Comparison of ENCODE assay signal across 8 cellular contexts in genomic region chr6:35317483-35318199, GRCh38. TPM values are rescaled to one million over a fixed set of nuclear protein-coding genes. Genes with fewer than 3 reads are reported as not detected.
A peak's percentile ranks its signal among the peaks of the same experiment; 100 is the strongest.
DNase-seq lines count a peak whose midpoint lies in the region; TF ChIP-seq lines count a peak whose summit lies in the region.

No MANE protein-coding gene starts in this region.

- peaks cover 3% of the 10 kb centered on the region; the same call in 1 of the 2 replicates for H3K9me3 ChIP-seq in SJSA1 (replicated peaks)

- peaks cover 8% of the 10 kb centered on the region for H3K4me1 ChIP-seq in SJSA1 (replicated peaks)

- TF ChIP-seq CTCF in glutamatergic neuron (IDR thresholded peaks at IDR 0.05; ENCODE audit: partially characterized antibody, unreplicated experiment), result no peak
- no peak for TF ChIP-seq CTCF in progenitor cell of endocrine pancreas (IDR thresholded peaks at IDR 0.05; ENCODE audit: unreplicated experiment)
- no peak for TF ChIP-seq CTCF in GM20000 (IDR thresholded peaks at IDR 0.05; ENCODE audit: extremely low read depth, missing control alignments)

- no peaks in the 10 kb centered on the region for H3K36me3 Mint-ChIP-seq in glutamatergic neuron (ENCODE audit: unreplicated experiment)
- peaks cover 1% of the 10 kb centered on the region for H3K36me3 Mint-ChIP-seq in progenitor cell of endocrine pancreas (ENCODE audit: insufficient read depth)
- H3K36me3 Mint-ChIP-seq in activated CD4-positive, alpha-beta T cell treated with anti-CD3 and anti-CD28 coated beads, Interleukin-2, amount 10 ng/mL, durations not matched to agents 7 days and 5 days (ENCODE audit: low read depth), result peaks cover 83% of the 10 kb centered on the region

- peak; percentile 53 for DNase-seq in ELR (ENCODE audit: low read depth)
- no peak for DNase-seq in SJSA1 (ENCODE audit: low read depth in 1 of 2, low spot score in 2 of 2)
- DNase-seq in glutamatergic neuron, result peak; percentile 63
- DNase-seq in progenitor cell of endocrine pancreas (ENCODE audit: low spot score, unreplicated experiment), result no peak
- DNase-seq in activated CD4-positive, alpha-beta T cell treated with anti-CD3 and anti-CD28 coated beads, Interleukin-2, amount 10 ng/mL, durations not matched to agents 7 days and 5 days, result no peak
- no peak for DNase-seq in stimulated activated naive CD4-positive, alpha-beta T cell treated with Interleukin-2 at 50 U/mL for 16 hours (lab: John Stamatoyannopoulos, UW)
- no peak for DNase-seq in GM20000 (ENCODE audit: low spot score)
- DNase-seq in DMS153 treated with DMSO at 0.1 percent for 48 hours (lab: John Stamatoyannopoulos, UW; ENCODE audit: unreplicated experiment), result no peak

- POLR2A ChIA-PET in activated CD4-positive, alpha-beta T cell treated with anti-CD3 and anti-CD28 coated beads, Interleukin-2, amount 10 ng/mL, durations not matched to agents 7 days and 5 days (lab: Charles Lee), result interaction anchor here (0.6 kb wide), 1 partner anchor 58 kb away, joined by 3 read pairs; the partner anchor contains the start of gene ZNF76

- H3K4me3 Mint-ChIP-seq in glutamatergic neuron (ENCODE audit: unreplicated experiment), result peak overlapping the region; percentile 88
- peak overlapping the region; percentile 84 for H3K4me3 Mint-ChIP-seq in progenitor cell of endocrine pancreas (ENCODE audit: low read depth)
- no peak overlapping the region for H3K4me3 Mint-ChIP-seq in activated CD4-positive, alpha-beta T cell treated with anti-CD3 and anti-CD28 coated beads, Interleukin-2, amount 10 ng/mL, durations not matched to agents 7 days and 5 days

- H3K27ac ChIP-seq in SJSA1, result no peak overlapping the region

- peak overlapping the region; percentile 36 for H3K4me3 ChIP-seq in SJSA1

- CTCF ChIA-PET in activated CD4-positive, alpha-beta T cell treated with anti-CD3 and anti-CD28 coated beads, Interleukin-2, amount 10 ng/mL, durations not matched to agents 7 days and 5 days (lab: Charles Lee), result interaction anchor here (0.6 to 2.1 kb wide), 7 partner anchors 8 to 1089 kb away, joined by 3 to 6 read pairs (median 3); partner anchors contain the start of gene FANCE

- H3K36me3 ChIP-seq in SJSA1, result no peaks in the 10 kb centered on the region

- H3K4me1 Mint-ChIP-seq in glutamatergic neuron (ENCODE audit: low read depth, unreplicated experiment) (peaks cover 6% of the 10 kb centered on the region), progenitor cell of endocrine pancreas (ENCODE audit: low read depth) (peaks cover 13% of the 10 kb centered on the region)
- peaks cover 41% of the 10 kb centered on the region for H3K4me1 Mint-ChIP-seq in activated CD4-positive, alpha-beta T cell treated with anti-CD3 and anti-CD28 coated beads, Interleukin-2, amount 10 ng/mL, durations not matched to agents 7 days and 5 days

- H3K27me3 ChIP-seq in SJSA1 (replicated peaks), result peaks cover 35% of the 10 kb centered on the region

- H3K27me3 Mint-ChIP-seq in glutamatergic neuron (ENCODE audit: unreplicated experiment) (peaks cover 7% of the 10 kb centered on the region), progenitor cell of endocrine pancreas (peaks cover 33% of the 10 kb centered on the region)
- H3K27me3 Mint-ChIP-seq in activated CD4-positive, alpha-beta T cell treated with anti-CD3 and anti-CD28 coated beads, Interleukin-2, amount 10 ng/mL, durations not matched to agents 7 days and 5 days, result no peaks in the 10 kb centered on the region

- H3K9me3 Mint-ChIP-seq in glutamatergic neuron (ENCODE audit: unreplicated experiment) (peaks cover 4% of the 10 kb centered on the region), progenitor cell of endocrine pancreas (ENCODE audit: low read depth) (no peaks in the 10 kb centered on the region)
- no peaks in the 10 kb centered on the region for H3K9me3 Mint-ChIP-seq in activated CD4-positive, alpha-beta T cell treated with anti-CD3 and anti-CD28 coated beads, Interleukin-2, amount 10 ng/mL, durations not matched to agents 7 days and 5 days

- H3K27ac Mint-ChIP-seq in glutamatergic neuron (ENCODE audit: unreplicated experiment), result peak overlapping the region; percentile 91
- H3K27ac Mint-ChIP-seq in progenitor cell of endocrine pancreas, result peak overlapping the region; percentile 22
- no peak overlapping the region for H3K27ac Mint-ChIP-seq in activated CD4-positive, alpha-beta T cell treated with anti-CD3 and anti-CD28 coated beads, Interleukin-2, amount 10 ng/mL, durations not matched to agents 7 days and 5 days

RNA-seq across cellular contexts. Expression of gene DEF6, which starts 20.0 kb away (rescaled TPM):
- 0.05 TPM in 1 of 2 replicates, not detected in the other for total RNA-seq in SJSA1 (2014; rRNA removed; shearing (Covaris generic))
- total RNA-seq in glutamatergic neuron (ENCODE audit: unreplicated experiment), result 1.8 TPM
- 5.7 and 5.9 TPM in 2 replicates for total RNA-seq in progenitor cell of endocrine pancreas
- 100 to 1,000 TPM; 186 to 219 TPM for total RNA-seq in activated CD4-positive, alpha-beta T cell treated with anti-CD3 and anti-CD28 coated beads, Interleukin-2, amount 10 ng/mL, durations not matched to agents 7 days and 5 days

RNA-seq across cellular contexts. Expression of gene PPARD, which starts 24.7 kb away (rescaled TPM):
- 7.4 and 10.3 TPM in 2 replicates for total RNA-seq in SJSA1 (2014; rRNA removed; shearing (Covaris generic))
- total RNA-seq in glutamatergic neuron (ENCODE audit: unreplicated experiment), result 37.5 TPM
- total RNA-seq in progenitor cell of endocrine pancreas, result 13.9 and 14.0 TPM in 2 replicates
- 10 to 100 TPM; 24.4 to 25.8 TPM for total RNA-seq in activated CD4-positive, alpha-beta T cell treated with anti-CD3 and anti-CD28 coated beads, Interleukin-2, amount 10 ng/mL, durations not matched to agents 7 days and 5 days

RNA-seq across cellular contexts. Expression of gene ZNF76, which starts 58.1 kb away (rescaled TPM):
- total RNA-seq in SJSA1 (2014; rRNA removed; shearing (Covaris generic)), result 8.2 and 15.6 TPM in 2 replicates
- total RNA-seq in glutamatergic neuron (ENCODE audit: unreplicated experiment) (38.3 TPM), progenitor cell of endocrine pancreas (61.2 and 61.7 TPM in 2 replicates)
- 10 to 100 TPM; 41.1 to 42.4 TPM for total RNA-seq in activated CD4-positive, alpha-beta T cell treated with anti-CD3 and anti-CD28 coated beads, Interleukin-2, amount 10 ng/mL, durations not matched to agents 7 days and 5 days

Comparison
In these comparisons a context has a peak if more than half of its experiments do, and no peak if none do; other contexts are left out.
1. DNase-seq: peak in ELR (single experiment) and glutamatergic neuron (single experiment); none in SJSA1 (0 of 2), progenitor cell of endocrine pancreas (single experiment), activated CD4-positive, alpha-beta T cell treated with anti-CD3 and anti-CD28 coated beads, Interleukin-2, amount 10 ng/mL, durations not matched to agents 7 days and 5 days (single experiment), stimulated activated naive CD4-positive, alpha-beta T cell treated with Interleukin-2 at 50 U/mL for 16 hours (single experiment), GM20000 (single experiment) and DMS153 treated with DMSO at 0.1 percent for 48 hours (single experiment).
2. RNA of gene DEF6, which starts 20.0 kb away (total RNA-seq): 186 to 219 TPM in activated CD4-positive, alpha-beta T cell treated with anti-CD3 and anti-CD28 coated beads, Interleukin-2, amount 10 ng/mL, durations not matched to agents 7 days and 5 days; 5.7 to 5.9 TPM in progenitor cell of endocrine pancreas, 1.8 TPM in glutamatergic neuron (single experiment) and 0.05 TPM in SJSA1; every median in the first group is over 10 times any median in the second.